Comparison of ENCODE assay signal across 24 cellular contexts in the genomic region with DNA sequence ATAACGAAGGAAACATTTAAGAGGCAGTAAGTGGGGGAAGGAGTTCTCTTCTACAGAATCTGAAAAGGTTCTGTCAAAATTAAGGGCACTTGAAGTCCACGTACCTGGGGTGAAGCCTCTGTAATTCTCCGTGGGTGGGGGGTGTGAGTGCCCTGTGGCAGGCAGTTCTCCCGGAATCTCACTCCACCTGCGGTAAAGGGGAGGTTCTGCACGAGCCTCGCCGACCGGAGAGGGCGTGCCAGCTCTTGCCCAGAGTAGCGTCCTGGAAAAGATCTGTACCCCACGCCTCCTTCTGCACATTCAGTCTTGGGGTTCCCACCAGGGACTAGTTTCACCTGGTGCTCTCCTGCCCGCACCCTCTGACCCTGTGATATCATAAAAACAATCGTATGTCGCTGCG.
"Had no signal": no experiment of that assay in that cellular context is flagged by ENCODE, and none has a peak within 500 bp of the region (broad histone marks: within the 10 kb centered on the region; RNA-seq: fewer than 3 reads in every experiment).

No MANE protein-coding gene starts in this region.

- H3K4me1 Mint-ChIP-seq: activated naive CD8-positive, alpha-beta T cell treated with anti-CD3 and anti-CD28 coated beads, Interleukin-2, amount 10 ng/mL, durations not matched to agents 7 days and 5 days; stimulated activated effector memory CD8-positive, alpha-beta T cell treated with anti-CD3 and anti-CD28 coated beads, Interleukin-12 subunit alpha, Interleukin-12 subunit beta, amount 100 ng/mL, for 72 hours had no signal

- DNase-seq: activated B cell treated with CpG ODN at 0.5 μM for 24 hours; activated CD4-positive, alpha-beta T cell treated with anti-CD3 and anti-CD28 coated beads for 4 hours; activated CD8-positive, alpha-beta T cell treated with anti-CD3 and anti-CD28 coated beads for 36 hours; activated naive CD4-positive, alpha-beta T cell treated with Interleukin-2 at 50 U/mL for 16 hours; activated naive CD8-positive, alpha-beta T cell treated with anti-CD3 and anti-CD28 coated beads, Interleukin-2, amount 10 ng/mL, durations not matched to agents 7 days and 5 days; activated T-cell treated with anti-CD3 and anti-CD28 coated beads, Interleukin-2, amount 50 U/mL, for 1 hour; amygdala; body of pancreas; central memory CD4-positive, alpha-beta T cell; colonic mucosa; foreskin melanocyte; head of caudate nucleus; left ventricle myocardium inferior; mesenchymal stem cell; naive thymus-derived CD4-positive, alpha-beta T cell; psoas muscle; stimulated activated CD4-positive, alpha-beta T cell treated with anti-CD3 and anti-CD28 coated beads, Interleukin-4, amount 100 ng/mL, for 1 hour; T-cell had no signal

- H3K4me1 ChIP-seq: body of pancreas, colonic mucosa, neural progenitor cell, psoas muscle had no signal

- H3K9me3 ChIP-seq: body of pancreas, colonic mucosa, left ventricle myocardium inferior, psoas muscle, thoracic aorta had no signal

- H3K4me2 ChIP-seq: neural progenitor cell had no signal

- H3K36me3 Mint-ChIP-seq: activated naive CD8-positive, alpha-beta T cell treated with anti-CD3 and anti-CD28 coated beads, Interleukin-2, amount 10 ng/mL, durations not matched to agents 7 days and 5 days; naive thymus-derived CD4-positive, alpha-beta T cell; neural progenitor cell; T-cell had no signal

- H2AFZ ChIP-seq: neural progenitor cell had no signal

- H3K9me3 Mint-ChIP-seq: activated B cell treated with CpG ODN at 0.5 μM for 24 hours; neural progenitor cell; stimulated activated effector memory CD8-positive, alpha-beta T cell treated with anti-CD3 and anti-CD28 coated beads, Interleukin-12 subunit alpha, Interleukin-12 subunit beta, amount 100 ng/mL, for 72 hours; T-cell had no signal

- H3K9ac ChIP-seq: neural progenitor cell had no signal

- H3K4me3 Mint-ChIP-seq: activated B cell treated with CpG ODN at 0.5 μM for 24 hours; activated CD8-positive, alpha-beta T cell treated with anti-CD3 and anti-CD28 coated beads for 36 hours; activated naive CD8-positive, alpha-beta T cell treated with anti-CD3 and anti-CD28 coated beads, Interleukin-2, amount 10 ng/mL, durations not matched to agents 7 days and 5 days; naive thymus-derived CD4-positive, alpha-beta T cell; neural progenitor cell; stimulated activated effector memory CD8-positive, alpha-beta T cell treated with anti-CD3 and anti-CD28 coated beads, Interleukin-12 subunit alpha, Interleukin-12 subunit beta, amount 100 ng/mL, for 72 hours; T-cell had no signal

- H3K36me3 ChIP-seq: colonic mucosa, neural progenitor cell had no signal

- H3K27ac ChIP-seq: body of pancreas, colonic mucosa, neural progenitor cell, psoas muscle, thoracic aorta had no signal

- H3K27me3 ChIP-seq: body of pancreas, colonic mucosa, neural progenitor cell had no signal

- ATAC-seq: activated CD8-positive, alpha-beta T cell treated with anti-CD3 and anti-CD28 coated beads for 36 hours; body of pancreas; naive thymus-derived CD4-positive, alpha-beta T cell; psoas muscle; right cardiac atrium; stimulated activated effector memory CD8-positive, alpha-beta T cell treated with anti-CD3 and anti-CD28 coated beads, Interleukin-12 subunit alpha, Interleukin-12 subunit beta, amount 100 ng/mL, for 72 hours; T-cell had no signal

- H3K27ac Mint-ChIP-seq: activated B cell treated with CpG ODN at 0.5 μM for 24 hours; activated CD8-positive, alpha-beta T cell treated with anti-CD3 and anti-CD28 coated beads for 36 hours; activated naive CD8-positive, alpha-beta T cell treated with anti-CD3 and anti-CD28 coated beads, Interleukin-2, amount 10 ng/mL, durations not matched to agents 7 days and 5 days; activated T-helper 2 cell treated with anti-CD3 and anti-CD28 coated beads, Interferon-gamma antibody, Interleukin-2, Interleukin-4, amounts not matched to agents 10 μg/mL and 5 μg/mL and 100 μg/mL, durations not matched to agents 14 hours and 24 hours and 36 hours; naive thymus-derived CD4-positive, alpha-beta T cell; neural progenitor cell; stimulated activated effector memory CD8-positive, alpha-beta T cell treated with anti-CD3 and anti-CD28 coated beads, Interleukin-12 subunit alpha, Interleukin-12 subunit beta, amount 100 ng/mL, for 72 hours; T-cell had no signal

- H3K27me3 Mint-ChIP-seq: activated CD8-positive, alpha-beta T cell treated with anti-CD3 and anti-CD28 coated beads for 36 hours had no signal

- H3K4me3 ChIP-seq: body of pancreas, colonic mucosa, left ventricle myocardium inferior, neural progenitor cell, psoas muscle, skin epidermis, thoracic aorta had no signal
